ENCODE assay signal across 14 cellular contexts in the genomic region with DNA sequence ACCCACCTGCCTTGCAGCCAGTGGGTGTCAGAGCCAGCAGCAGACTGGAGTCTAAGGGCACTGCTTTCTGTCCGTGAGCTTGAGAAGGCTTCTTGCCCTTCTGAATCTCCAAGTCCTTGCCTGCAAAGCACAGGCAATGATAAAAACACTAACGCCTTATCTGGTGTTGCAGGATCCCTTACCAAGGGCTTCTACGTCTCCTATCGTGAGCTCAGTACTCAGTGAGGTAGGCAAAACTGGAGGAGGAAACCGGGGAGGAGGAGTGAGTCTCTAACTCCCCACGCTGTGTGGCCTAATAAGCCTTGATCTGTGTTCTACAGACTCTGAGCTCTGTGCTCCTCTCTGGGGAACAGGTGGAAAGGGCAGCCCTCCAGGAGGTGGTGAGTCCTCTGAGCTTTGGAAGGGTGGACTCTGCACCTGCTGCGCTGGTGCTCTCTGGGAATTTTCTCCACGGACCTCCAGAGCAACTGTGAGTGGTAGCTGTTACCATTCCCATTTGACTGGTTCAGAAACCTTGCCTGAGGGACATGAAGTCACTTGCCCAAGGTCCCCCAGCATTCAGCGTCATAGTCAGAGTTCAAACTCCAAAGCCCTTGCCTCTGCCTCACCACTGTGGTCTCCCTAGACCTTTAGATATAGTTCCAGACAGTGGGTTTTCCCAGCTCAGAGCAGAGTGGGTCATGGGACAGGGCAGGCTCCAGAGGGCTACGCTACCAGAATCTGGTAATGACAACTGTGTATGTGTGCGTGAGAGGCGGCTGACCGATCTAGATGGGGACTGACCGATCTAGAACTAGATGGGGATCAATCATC.
"Had no signal": no experiment of that assay in that cellular context is flagged by ENCODE, and none has a peak within 500 bp of the region (broad histone marks: within the 10 kb centered on the region; RNA-seq: fewer than 3 reads in every experiment).

No MANE protein-coding gene starts in this region.

- H3K27ac ChIP-seq: cardiac muscle cell, heart right ventricle, left ventricle myocardium inferior, parathyroid adenoma, tibial nerve had no signal

- H3K9ac ChIP-seq: parathyroid adenoma had no signal

- H2AFZ ChIP-seq: parathyroid adenoma had no signal

- H3K79me2 ChIP-seq: parathyroid adenoma had no signal

- H3K4me1 ChIP-seq: left ventricle myocardium inferior, tibial nerve had no signal

- H3K9me3 ChIP-seq: heart right ventricle, left ventricle myocardium inferior, tibial nerve had no signal

- H3K27me3 ChIP-seq: cardiac muscle cell, tibial nerve had no signal

- DNase-seq: activated B cell treated with CpG ODN at 0.5 μM for 24 hours; activated CD4-positive, alpha-beta T cell treated with anti-CD3 and anti-CD28 coated beads, Interleukin-2, amount 10 ng/mL, durations not matched to agents 24 days and 14 days; activated naive CD4-positive, alpha-beta T cell; heart right ventricle; islet precursor cell; left ventricle myocardium inferior; mesenchymal stem cell; nephron progenitor cell; T-helper 1 cell had no signal

- FAIRE-seq: colon, frontal cortex had no signal

- H3K4me3 ChIP-seq: cardiac muscle cell, heart right ventricle, left ventricle myocardium inferior, tibial nerve had no signal

- H3K36me3 ChIP-seq: cardiac muscle cell, heart right ventricle, left ventricle myocardium inferior, tibial nerve had no signal
